8 cellular contexts compared by ENCODE assay signal in the genomic region with DNA sequence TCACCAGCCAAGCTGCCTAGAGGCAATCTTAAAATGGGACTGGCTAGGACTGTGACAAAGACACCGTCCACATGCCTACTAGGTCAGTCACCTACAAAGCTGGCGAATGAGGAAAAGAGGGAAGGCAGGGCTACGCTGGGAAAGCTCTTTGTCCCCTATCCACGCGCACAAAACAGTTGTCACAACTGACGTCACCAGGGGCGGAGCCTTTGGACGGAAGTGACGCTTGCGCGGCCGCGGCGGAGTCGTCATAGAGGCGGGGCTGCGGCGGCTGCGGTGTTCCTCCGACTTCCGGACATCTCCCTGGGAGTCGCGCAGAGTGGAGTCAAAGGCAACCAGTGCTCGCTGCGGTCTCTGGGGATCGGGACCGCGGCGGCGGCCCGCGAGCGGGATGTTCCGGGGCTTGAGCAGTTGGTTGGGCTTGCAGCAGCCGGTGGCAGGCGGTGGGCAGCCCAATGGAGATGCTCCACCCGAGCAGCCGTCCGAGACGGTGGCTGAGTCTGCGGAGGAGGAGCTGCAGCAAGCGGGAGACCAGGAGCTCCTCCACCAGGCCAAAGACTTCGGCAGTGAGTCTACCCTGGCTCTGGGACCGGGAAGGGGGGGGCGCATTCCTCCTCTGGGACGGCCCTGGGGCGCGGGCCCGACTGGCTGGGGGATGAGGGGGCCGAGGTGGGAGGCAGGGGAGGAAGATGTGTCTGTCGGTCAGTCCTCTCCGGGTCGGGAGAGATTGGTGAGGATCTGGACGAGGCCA. TPM values are rescaled to one million over a fixed set of nuclear protein-coding genes. Genes with fewer than 3 reads are reported as not detected.
DNase-seq lines count a peak whose midpoint lies in the region; ATAC-seq, FAIRE-seq and TF ChIP-seq lines count a peak whose summit lies in the region.

A gene with protein sequence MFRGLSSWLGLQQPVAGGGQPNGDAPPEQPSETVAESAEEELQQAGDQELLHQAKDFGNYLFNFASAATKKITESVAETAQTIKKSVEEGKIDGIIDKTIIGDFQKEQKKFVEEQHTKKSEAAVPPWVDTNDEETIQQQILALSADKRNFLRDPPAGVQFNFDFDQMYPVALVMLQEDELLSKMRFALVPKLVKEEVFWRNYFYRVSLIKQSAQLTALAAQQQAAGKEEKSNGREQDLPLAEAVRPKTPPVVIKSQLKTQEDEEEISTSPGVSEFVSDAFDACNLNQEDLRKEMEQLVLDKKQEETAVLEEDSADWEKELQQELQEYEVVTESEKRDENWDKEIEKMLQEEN (plus strand): TSS at position 279 of the 751 bp plus-strand sequence. CDS start 113 bp downstream, at position 392.

- peak within 1 kb of the TSS; percentile 94 to 97 for H3K27ac ChIP-seq in kidney (ENCODE audit: low read depth in 2 of 2, low read length in 2 of 2)

- FAIRE-seq in kidney (lab: Jason Lieb, UNC) = peak; percentile 92

- peak within 1 kb of the TSS; percentile 81 to 90 for H3K9ac ChIP-seq in kidney (ENCODE audit: low read length in 2 of 2)

- H3K4me3 ChIP-seq in kidney (ENCODE audit: low read length in 2 of 2) = peak within 1 kb of the TSS; percentile 65 to 79

- peak within 1 kb of the TSS; percentile 100 for H3K27ac Mint-ChIP-seq in chondrocyte (ENCODE audit: unreplicated experiment)

- H3K9me3 ChIP-seq in kidney (ENCODE audit: control insufficient read depth in 1 of 2, low read length in 2 of 2) = no peaks in the 10 kb centered on the region

- TF ChIP-seq CTCF in chondrocyte (IDR thresholded peaks at IDR 0.05) (peak; percentile 46), kidney (IDR thresholded peaks at IDR 0.05; ENCODE audit: borderline replicate concordance, extremely low read depth, insufficient read depth) (no peak)

- DNase-seq in AG20443 (ENCODE audit: low spot score) (peak; percentile 88), NCI-H510A treated with DMSO at 0.1 percent for 48 hours (lab: John Stamatoyannopoulos, UW) (peak; percentile 94), chondrocyte (ENCODE audit: low spot score) (peak; percentile 100), kidney (peak; percentile 99)
- peak; percentile 83 to 96 for DNase-seq in activated CD4-positive, alpha-beta T cell treated with anti-CD3 and anti-CD28 coated beads for 24 hours (ENCODE audit: low read depth in 2 of 2)
- DNase-seq in stimulated activated CD4-positive, alpha-beta T cell treated with anti-CD3 and anti-CD28 coated beads, Interleukin-15, amount 100 ng/mL, for 24 hours = peak; percentile 92

- peak; percentile 99 for ATAC-seq in HG03439 (IDR thresholded peaks at IDR 0.05; ENCODE audit: unreplicated experiment)

- H3K4me1 Mint-ChIP-seq in chondrocyte (ENCODE audit: low read depth) = peaks cover 40% of the 10 kb centered on the region

- H3K36me3 ChIP-seq in kidney (ENCODE audit: control insufficient read depth in 1 of 2, insufficient read depth in 2 of 2, low read length in 2 of 2) = no peaks in the 10 kb centered on the region

- H3K4me3 Mint-ChIP-seq in chondrocyte (ENCODE audit: unreplicated experiment) = peak within 1 kb of the TSS; percentile 96

- intact Hi-C loops in kidney (cut with DNase I) = no loop called here

- H3K4me1 ChIP-seq in kidney (ENCODE audit: control insufficient read depth in 1 of 2, insufficient read depth in 1 of 2, low read depth in 1 of 2, low read length in 2 of 2) = peaks cover 0 to 11% of the 10 kb centered on the region in 2 donors

- H3K9me3 Mint-ChIP-seq in chondrocyte (ENCODE audit: low read depth) = no peaks in the 10 kb centered on the region

- peak; percentile 97 for TF ChIP-seq POLR2A in GM19193 (IDR thresholded peaks at IDR 0.05; ENCODE audit: extremely low read depth, insufficient read depth, insufficient read length)

- no peaks in the 10 kb centered on the region for H3K27me3 Mint-ChIP-seq in chondrocyte (ENCODE audit: low read depth)

- H3K36me3 Mint-ChIP-seq in chondrocyte (ENCODE audit: low read depth) = no peaks in the 10 kb centered on the region

RNA-seq across cellular contexts. Expression of the gene that starts here (rescaled TPM):
- total RNA-seq in chondrocyte (52.8 to 53.4 TPM (median 53.3 TPM) in 3 replicates), kidney (40.3 TPM)
- polyA plus RNA-seq in kidney (ENCODE audit: insufficient read depth, low read depth, low replicate concordance) = 16.6 TPM

Comparison
In these comparisons a context has a peak if more than half of its experiments do, and no peak if none do; other contexts are left out.
1. Peak in every context shown above with its lines: DNase-seq, ATAC-seq, H3K4me3 ChIP-seq and H3K27ac ChIP-seq.